In the genomic region with DNA sequence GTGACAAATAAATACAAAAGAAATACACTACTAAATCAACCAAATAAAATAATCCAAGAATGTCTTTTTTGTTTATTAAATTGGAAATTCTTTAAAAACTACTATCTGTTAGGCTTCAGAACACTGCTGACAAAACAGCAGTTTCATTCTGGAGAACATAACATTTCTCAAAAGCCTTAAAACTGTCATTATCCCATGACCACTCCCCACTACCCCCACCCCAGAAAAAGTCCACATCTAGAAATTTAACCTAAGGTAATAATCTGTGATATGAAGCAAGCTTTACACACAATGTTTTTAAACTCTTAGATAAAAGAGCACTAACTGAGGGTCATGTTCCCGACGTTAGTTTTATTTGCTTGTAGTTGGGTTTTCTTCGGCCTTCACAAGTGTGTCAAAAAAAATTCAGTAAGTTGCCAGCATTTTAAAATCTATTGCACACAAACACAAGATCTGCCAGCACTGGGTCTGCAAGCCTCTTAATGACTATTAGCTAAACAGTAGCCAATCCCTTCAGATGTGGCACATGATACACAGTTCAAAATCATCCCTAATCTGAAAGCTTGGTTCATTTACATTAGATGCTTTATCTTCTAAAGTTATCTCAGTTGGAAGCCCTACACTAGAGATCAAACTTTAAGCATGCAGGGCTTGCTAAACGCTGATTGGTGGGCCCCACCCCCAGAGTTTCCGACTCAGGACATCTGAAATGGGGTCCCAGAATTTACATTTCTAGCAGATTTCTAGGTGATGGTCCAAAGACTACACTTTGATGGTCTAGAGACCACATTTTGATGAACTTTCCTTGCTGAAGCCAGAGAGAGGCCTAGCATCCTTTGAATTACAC, we compare ENCODE assay signal across 26 cellular contexts.
DNase-seq lines count a peak whose midpoint lies in the region; ATAC-seq, FAIRE-seq and TF ChIP-seq lines count a peak whose summit lies in the region.
"Had no signal": no experiment of that assay in that cellular context is flagged by ENCODE, and none has a peak within 500 bp of the region (broad histone marks: within the 10 kb centered on the region; RNA-seq: fewer than 3 reads in every experiment).

No MANE protein-coding gene starts in this region.

- no peaks in the 10 kb centered on the region for H3K27me3 ChIP-seq in KMS-11 (ENCODE audit: insufficient read depth, low read depth)
- H3K27me3 ChIP-seq: vagina had no signal

- ATAC-seq in A549 (no peak; a peak in 2 of 6 replicates), GM18909 (IDR thresholded peaks at IDR 0.05; ENCODE audit: poor library complexity, unreplicated experiment) (no peak)
- ATAC-seq in naive thymus-derived CD8-positive, alpha-beta T cell, result no peak

- WGBS in A549 (ENCODE audit: missing lambda C conversion rate), result 59% methylated on average over 5 of the region's 5 CpGs

- H3K36me3 ChIP-seq in KMS-11 (ENCODE audit: insufficient read depth), result no peaks in the 10 kb centered on the region
- H3K36me3 ChIP-seq: vagina had no signal

- peaks cover 96% of the 10 kb centered on the region for H3K79me2 ChIP-seq in KMS-11 (ENCODE audit: insufficient read depth, low read depth)

- H3K27ac Mint-ChIP-seq in naive thymus-derived CD8-positive, alpha-beta T cell, result peak overlapping the region in 8 of 10 donors; percentile 10 to 69 (median 27)
- H3K27ac Mint-ChIP-seq: activated CD4-positive, alpha-beta memory T cell treated with anti-CD3 and anti-CD28 coated beads, Interleukin-2, amount 10 ng/mL, durations not matched to agents 7 days and 5 days; HFFc6 had no signal

- H3K9ac ChIP-seq in KMS-11, result no peak overlapping the region

- no peak for TF ChIP-seq POLR2A in A549 (IDR thresholded peaks at IDR 0.05; ENCODE audit: low read length)

- CTCF ChIA-PET in A549 (lab: Yijun Ruan, JAX), result interaction anchor here (0.6 to 11.0 kb wide), 13 partner anchors 9 to 154 kb away, joined by 3 to 68 read pairs (median 4); partner anchors contain the start of gene KANSL1

- H3K4me3 ChIP-seq in A549, result no peak overlapping the region
- H3K4me3 ChIP-seq in KMS-11 (IDR thresholded peaks at IDR 0.05; ENCODE audit: insufficient read depth, low read depth, low read length), result no peak overlapping the region
- no peak overlapping the region for H3K4me3 ChIP-seq in fibroblast of villous mesenchyme (ENCODE audit: low read depth, low read length)
- H3K4me3 ChIP-seq: smooth muscle cell, vagina had no signal

- TF ChIP-seq CTCF in A549 (IDR thresholded peaks at IDR 0.05), result no peak
- no peak for TF ChIP-seq CTCF in KMS-11 (conservative IDR thresholded peaks at IDR 0.05; ENCODE audit: low read depth, low read length)
- no peak for TF ChIP-seq CTCF in fibroblast of villous mesenchyme (IDR thresholded peaks at IDR 0.05; ENCODE audit: insufficient read depth, low read depth, low read length)

- H3K36me3 Mint-ChIP-seq in naive thymus-derived CD8-positive, alpha-beta T cell, result peaks cover 0 to 13% (median 0%) of the 10 kb centered on the region in 3 donors

- TF ChIP-seq EP300 in A549 (IDR thresholded peaks at IDR 0.05), result no peak

- no peaks in the 10 kb centered on the region for H3K9me3 ChIP-seq in A549
- H3K9me3 ChIP-seq: vagina had no signal

- POLR2A ChIA-PET in A549 (lab: Yijun Ruan, JAX), result no interaction called here
- POLR2A ChIA-PET in naive thymus-derived CD8-positive, alpha-beta T cell (lab: Charles Lee), result interaction anchor here (1.4 kb wide), 1 partner anchor 9 kb away, joined by 3 read pairs; no protein-coding TSS in a partner anchor

- TF ChIP-seq RAD21 in A549 (conservative IDR thresholded peaks at IDR 0.05 in 1 of 2, IDR thresholded peaks at IDR 0.05 in 1 of 2), result no peak

- H2AFZ ChIP-seq in KMS-11 (ENCODE audit: low read depth), result no peak overlapping the region

- FAIRE-seq in A549 (lab: Jason Lieb, UNC) (peak; percentile 46), GM19239 (lab: Jason Lieb, UNC) (no peak)

- H3K9me3 Mint-ChIP-seq in naive thymus-derived CD8-positive, alpha-beta T cell, result peaks cover 0 to 3% (median 0%) of the 10 kb centered on the region in 9 donors
- H3K9me3 Mint-ChIP-seq: activated B cell treated with CpG ODN at 0.5 μM for 24 hours; activated CD4-positive, alpha-beta memory T cell treated with anti-CD3 and anti-CD28 coated beads, Interleukin-2, amount 10 ng/mL, durations not matched to agents 7 days and 5 days; HFFc6 had no signal

- DNase-seq in A549 (ENCODE audit: low read depth in 1 of 2, low spot score in 1 of 2), result no peak
- DNase-seq in fibroblast of villous mesenchyme (ENCODE audit: low read depth), result peak; percentile 29
- no peak for DNase-seq in naive thymus-derived CD8-positive, alpha-beta T cell
- no peak for DNase-seq in GM19239 (ENCODE audit: insufficient read length, low spot score)
- no peak for DNase-seq in AG08396 (ENCODE audit: low spot score)
- DNase-seq in NCI-H510A (lab: John Stamatoyannopoulos, UW), result no peak
- DNase-seq: activated B cell treated with CpG ODN at 0.5 μM for 24 hours; activated CD4-positive, alpha-beta memory T cell treated with anti-CD3 and anti-CD28 coated beads, Interleukin-2, amount 10 ng/mL, durations not matched to agents 7 days and 5 days; activated naive CD4-positive, alpha-beta T cell; anterior cingulate cortex; cerebellar nuclear complex; DMS53; effector memory CD4-positive, alpha-beta T cell; glutamatergic neuron; HFFc6; Kasumi-1; mammary epithelial cell; NCI-H1092 treated with DMSO at 0.1 percent for 48 hours; NCI-H526 treated with DMSO at 0.1 percent for 48 hours; OCI-M1; SIG-M5; stimulated activated CD4-positive, alpha-beta T cell treated with anti-CD3 and anti-CD28 coated beads, Interleukin-4, amount 100 ng/mL, for 4 hours had no signal

- peak overlapping the region in 4 of 10 donors; percentile 1 to 31 (median 15) for H3K4me3 Mint-ChIP-seq in naive thymus-derived CD8-positive, alpha-beta T cell
- H3K4me3 Mint-ChIP-seq: activated B cell treated with CpG ODN at 0.5 μM for 24 hours; activated CD4-positive, alpha-beta memory T cell treated with anti-CD3 and anti-CD28 coated beads, Interleukin-2, amount 10 ng/mL, durations not matched to agents 7 days and 5 days; HFFc6 had no signal

- no peak overlapping the region for H3K27ac ChIP-seq in A549
- H3K27ac ChIP-seq in KMS-11, result peak overlapping the region; percentile 68; the same call in 1 of the 2 replicates
- H3K27ac ChIP-seq: vagina had no signal

- no peaks in the 10 kb centered on the region; the same call in none of the 2 replicates for H4K20me1 ChIP-seq in KMS-11 (ENCODE audit: insufficient read depth)

- peaks cover 47 to 94% (median 90%) of the 10 kb centered on the region in 4 donors for H3K4me1 Mint-ChIP-seq in naive thymus-derived CD8-positive, alpha-beta T cell

- no peaks in the 10 kb centered on the region for H3K27me3 Mint-ChIP-seq in naive thymus-derived CD8-positive, alpha-beta T cell
- H3K27me3 Mint-ChIP-seq: activated B cell treated with CpG ODN at 0.5 μM for 24 hours; activated CD4-positive, alpha-beta memory T cell treated with anti-CD3 and anti-CD28 coated beads, Interleukin-2, amount 10 ng/mL, durations not matched to agents 7 days and 5 days had no signal

- H3K4me1 ChIP-seq in A549, result peaks cover 16% of the 10 kb centered on the region
- H3K4me1 ChIP-seq in KMS-11 (ENCODE audit: low read depth, poor library complexity, severe bottlenecking), result peaks cover 97% of the 10 kb centered on the region

- H3K4me2 ChIP-seq in A549 (no peak overlapping the region), KMS-11 (peak overlapping the region; percentile 58; the same call in 1 of the 2 replicates)

TF ChIP-seq in A549, 52 proteins besides CTCF, POLR2A, EP300 and RAD21:
- TF ChIP-seq FOSL2 (IDR thresholded peaks at IDR 0.05), result no peak
- no peak for TF ChIP-seq FOSL2 (CRISPR knock-in tag; IDR thresholded peaks at IDR 0.05)
- 0 out of 2 replicates have a peak, but pooled peaks have one; percentile 7 for TF ChIP-seq ZC3H11A (IDR thresholded peaks at IDR 0.05)
